Comparison of ENCODE assay signal across 19 cellular contexts in the genomic region with DNA sequence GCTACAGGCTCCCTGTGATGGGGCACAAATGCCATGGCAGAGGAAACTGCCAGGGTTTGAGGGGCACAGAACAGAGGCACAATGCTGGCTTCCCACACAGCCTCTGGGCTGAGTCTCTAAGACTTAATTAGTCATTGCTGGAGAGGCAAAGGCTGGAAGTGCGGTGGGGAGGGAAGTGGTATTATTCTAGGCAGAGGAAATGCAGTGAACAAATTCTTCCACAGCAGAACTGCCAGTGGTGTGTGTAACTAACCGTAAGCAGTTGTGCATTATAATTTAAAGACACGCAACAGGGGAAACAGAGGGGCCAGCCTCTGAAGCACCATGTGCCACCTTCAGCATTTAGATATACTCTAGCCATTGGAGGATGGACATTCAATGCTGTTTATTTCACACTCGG. TPM values are rescaled to one million over a fixed set of nuclear protein-coding genes. Genes with fewer than 3 reads are reported as not detected.
DNase-seq lines count a peak whose midpoint lies in the region; ATAC-seq lines count a peak whose summit lies in the region.
"Had no signal": no experiment of that assay in that cellular context is flagged by ENCODE, and none has a peak within 500 bp of the region (broad histone marks: within the 10 kb centered on the region; RNA-seq: fewer than 3 reads in every experiment).

No MANE protein-coding gene starts in this region.

- WGBS in right cardiac atrium = 71% methylated on average over 4 of the region's 4 CpGs

- ATAC-seq in right cardiac atrium (peak; percentile 22 to 37), left ventricle myocardium superior (no peak)
- ATAC-seq: CD8-positive, alpha-beta T cell had no signal

- H3K27ac Mint-ChIP-seq in activated naive CD4-positive, alpha-beta T cell treated with anti-CD3 and anti-CD28 coated beads for 36 hours = no peak overlapping the region
- H3K27ac Mint-ChIP-seq: CD8-positive, alpha-beta T cell had no signal

- H3K36me3 Mint-ChIP-seq in activated naive CD4-positive, alpha-beta T cell treated with anti-CD3 and anti-CD28 coated beads for 36 hours (ENCODE audit: low read depth) = no peaks in the 10 kb centered on the region
- H3K36me3 Mint-ChIP-seq: CD8-positive, alpha-beta T cell had no signal

- H3K9me3 ChIP-seq in right cardiac atrium (ENCODE audit: control insufficient read depth, low read length) = no peaks in the 10 kb centered on the region

- no peak overlapping the region for H3K4me3 ChIP-seq in right cardiac atrium (ENCODE audit: low read length)
- H3K4me3 ChIP-seq: BLaER1 treated with 17β-estradiol and CSF1 and Interleukin-3, amounts not matched to agents 10 nM and 100 nM had no signal

- peaks cover 4% of the 10 kb centered on the region for H3K4me1 ChIP-seq in right cardiac atrium (ENCODE audit: control insufficient read depth, insufficient read depth, low read length)

- H3K4me1 Mint-ChIP-seq in activated naive CD4-positive, alpha-beta T cell treated with anti-CD3 and anti-CD28 coated beads for 36 hours (ENCODE audit: low read depth) = no peaks in the 10 kb centered on the region

- no peaks in the 10 kb centered on the region for H3K27me3 ChIP-seq in right cardiac atrium (ENCODE audit: control insufficient read depth, insufficient read depth)
- H3K27me3 ChIP-seq: BLaER1 treated with 17β-estradiol and CSF1 and Interleukin-3, amounts not matched to agents 10 nM and 100 nM had no signal

- CTCF ChIA-PET in activated naive CD4-positive, alpha-beta T cell treated with anti-CD3 and anti-CD28 coated beads for 36 hours (lab: Charles Lee) = no interaction called here

- no peak overlapping the region for H3K4me3 Mint-ChIP-seq in activated naive CD4-positive, alpha-beta T cell treated with anti-CD3 and anti-CD28 coated beads for 36 hours
- H3K4me3 Mint-ChIP-seq: CD8-positive, alpha-beta T cell had no signal

- H3K27ac ChIP-seq in right cardiac atrium (ENCODE audit: low read length) = no peak overlapping the region
- H3K27ac ChIP-seq: BLaER1 treated with 17β-estradiol and CSF1 and Interleukin-3, amounts not matched to agents 10 nM and 100 nM had no signal

- H3K9me3 Mint-ChIP-seq in activated naive CD4-positive, alpha-beta T cell treated with anti-CD3 and anti-CD28 coated beads for 36 hours = peaks cover 2% of the 10 kb centered on the region
- H3K9me3 Mint-ChIP-seq: CD8-positive, alpha-beta T cell had no signal

- H3K27me3 Mint-ChIP-seq in activated naive CD4-positive, alpha-beta T cell treated with anti-CD3 and anti-CD28 coated beads for 36 hours (ENCODE audit: low read depth) = peaks cover under 1% of the 10 kb centered on the region

- intact Hi-C loops in right cardiac atrium (cut with DNase I) = no loop called here
- intact Hi-C loops in left ventricle myocardium superior (cut with micrococcal nuclease) = no loop called here
- intact Hi-C loops in activated naive CD4-positive, alpha-beta T cell treated with anti-CD3 and anti-CD28 coated beads for 36 hours (cut with micrococcal nuclease) = no loop called here

- no peak for DNase-seq in right cardiac atrium
- no peak for DNase-seq in left ventricle myocardium superior
- peak; percentile 62 to 68 for DNase-seq in Kasumi-1 (lab: John Stamatoyannopoulos, UW)
- DNase-seq in dermis blood vessel endothelial cell = peak; percentile 41
- no peak for DNase-seq in activated naive CD4-positive, alpha-beta T cell treated with anti-CD3 and anti-CD28 coated beads for 36 hours
- no peak for DNase-seq in NCI-H146 (lab: John Stamatoyannopoulos, UW)
- DNase-seq in DMS53 (lab: John Stamatoyannopoulos, UW) = no peak
- DNase-seq: Calu3; CD8-positive, alpha-beta T cell; HCEC 1CT; KBM-7; NCI-H1417; NCI-H1930; NCI-H226; NCI-H524; NCI-H82; OCI-M1; Right ventricle myocardium superior had no signal

RNA-seq across cellular contexts. Expression of gene ICA1, which starts 12.8 kb away (rescaled TPM):
- 10 to 100 TPM; 70.0 to 98.2 (median 73.7) TPM for total RNA-seq in right cardiac atrium
- polyA plus RNA-seq in right cardiac atrium = 36.8 TPM
- total RNA-seq in left ventricle myocardium superior = 51.0 TPM
- total RNA-seq in dermis blood vessel endothelial cell = 41.1 and 55.8 TPM in 2 replicates
- total RNA-seq in activated naive CD4-positive, alpha-beta T cell treated with anti-CD3 and anti-CD28 coated beads for 36 hours = 1 to 10 TPM in 1 of 2 experiments, under 1 TPM in 1; 0.94 to 1.1 TPM

Comparison
In these comparisons a context has a peak if more than half of its experiments do, and no peak if none do; other contexts are left out.
1. DNase-seq: peak in Kasumi-1 (2 of 2) and dermis blood vessel endothelial cell (single experiment); none in right cardiac atrium (0 of 3), left ventricle myocardium superior (single experiment), activated naive CD4-positive, alpha-beta T cell treated with anti-CD3 and anti-CD28 coated beads for 36 hours (single experiment), NCI-H146 (single experiment) and DMS53 (single experiment).
2. RNA of gene ICA1, which starts 12.8 kb away (total RNA-seq): 70.0 to 98.2 TPM in right cardiac atrium, 41.1 to 55.8 TPM in dermis blood vessel endothelial cell and 51.0 TPM in left ventricle myocardium superior (single experiment); 0.94 to 1.1 TPM in activated naive CD4-positive, alpha-beta T cell treated with anti-CD3 and anti-CD28 coated beads for 36 hours; every median in the first group is over 10 times any median in the second.